In genomic region chr17:77116371-77116860, GRCh38 we compare ENCODE assay signal across 21 cellular contexts. TPM values are rescaled to one million over a fixed set of nuclear protein-coding genes. Genes with fewer than 3 reads are reported as not detected.
DNase-seq lines count a peak whose midpoint lies in the region; ATAC-seq and TF ChIP-seq lines count a peak whose summit lies in the region.
"Had no signal": no experiment of that assay in that cellular context is flagged by ENCODE, and none has a peak within 500 bp of the region (broad histone marks: within the 10 kb centered on the region; RNA-seq: fewer than 3 reads in every experiment).

No MANE protein-coding gene starts in this region.

- intact Hi-C loops in left ventricle myocardium inferior (cut with micrococcal nuclease) (no loop called here), Right ventricle myocardium inferior (cut with DNase I) (no loop called here), psoas muscle (cut with DNase I) (no loop called here), uterus (cut with DNase I; ENCODE audit: low total_unique reads) (no loop called here)

- H3K36me3 ChIP-seq in left ventricle myocardium inferior (no peaks in the 10 kb centered on the region), psoas muscle (ENCODE audit: insufficient read depth in 1 of 2, low read depth in 1 of 2) (no peaks in the 10 kb centered on the region), uterus (no peaks in the 10 kb centered on the region)
- H3K36me3 ChIP-seq: BLaER1 treated with 17β-estradiol and CSF1 and Interleukin-3, amounts not matched to agents 10 nM and 100 nM; MG63; neural progenitor cell had no signal

- TF ChIP-seq POLR2A in uterus (IDR thresholded peaks at IDR 0.05) = no peak

- no peaks in the 10 kb centered on the region for H3K9me3 ChIP-seq in left ventricle myocardium inferior (replicated peaks)
- H3K9me3 ChIP-seq in psoas muscle = no peaks in the 10 kb centered on the region
- H3K9me3 ChIP-seq in uterus = no peaks in the 10 kb centered on the region
- H3K9me3 ChIP-seq: BLaER1 treated with 17β-estradiol and CSF1 and Interleukin-3, amounts not matched to agents 10 nM and 100 nM; MG63 had no signal

- 42 to 57% (median 55%) methylated on average over 3 of the region's 3 CpGs for WGBS in psoas muscle, 3 donors

- H3K4me1 ChIP-seq in left ventricle myocardium inferior (peaks cover 70% of the 10 kb centered on the region), psoas muscle (peaks cover 15% of the 10 kb centered on the region), uterus (peaks cover 11 to 14% of the 10 kb centered on the region in 2 donors)
- H3K4me1 ChIP-seq: neural progenitor cell had no signal

- ATAC-seq in Right ventricle myocardium inferior (no peak), psoas muscle (no peak), GM19023 (IDR thresholded peaks at IDR 0.05; ENCODE audit: unreplicated experiment) (no peak)
- ATAC-seq: SK-N-SH treated with all-trans-retinoic acid at 6 μM for 48 hours had no signal

- no peaks in the 10 kb centered on the region for H3K27me3 ChIP-seq in left ventricle myocardium inferior (ENCODE audit: low read depth)
- no peaks in the 10 kb centered on the region for H3K27me3 ChIP-seq in layer of hippocampus (ENCODE audit: control insufficient read depth, insufficient read depth, low read length)
- no peaks in the 10 kb centered on the region for H3K27me3 ChIP-seq in psoas muscle (ENCODE audit: insufficient read depth in 3 of 3, low read length in 2 of 3)
- H3K27me3 ChIP-seq in uterus = no peaks in the 10 kb centered on the region
- H3K27me3 ChIP-seq: BLaER1 treated with 17β-estradiol and CSF1 and Interleukin-3, amounts not matched to agents 10 nM and 100 nM; MG63; neural progenitor cell had no signal

- DNase-seq in left ventricle myocardium inferior (no peak), Right ventricle myocardium inferior (ENCODE audit: missing footprints) (no peak), psoas muscle (no peak), uterus (no peak), NCI-H510A treated with DMSO at 0.1 percent for 48 hours (lab: John Stamatoyannopoulos, UW) (no peak), DMS79 (lab: John Stamatoyannopoulos, UW) (no peak)
- DNase-seq: activated CD4-positive, alpha-beta T cell treated with anti-CD3 and anti-CD28 coated beads, Interleukin-2, amount 50 U/mL, for 1 hour; activated naive CD4-positive, alpha-beta T cell treated with anti-CD3 and anti-CD28 coated beads, Interleukin-2, amount 50 U/mL, for 16 hours; activated T-cell treated with anti-CD3 and anti-CD28 coated beads for 4 hours; DMS 273 treated with DMSO at 0.1 percent for 48 hours; effector CD8-positive, alpha-beta T cell; MG63; NCI-H187 treated with DMSO at 0.1 percent for 48 hours; NCI-H524; PC-9; stimulated activated CD4-positive, alpha-beta T cell treated with anti-CD3 and anti-CD28 coated beads, Interleukin-2, amount 100 ng/mL, for 48 hours had no signal

- H3K4me3 ChIP-seq in left ventricle myocardium inferior = no peak overlapping the region
- no peak overlapping the region for H3K4me3 ChIP-seq in psoas muscle
- no peak overlapping the region for H3K4me3 ChIP-seq in uterus
- H3K4me3 ChIP-seq: BLaER1 treated with 17β-estradiol and CSF1 and Interleukin-3, amounts not matched to agents 10 nM and 100 nM; MG63; neural progenitor cell; PC-9 had no signal

- H3K27ac ChIP-seq in left ventricle myocardium inferior (replicated peaks) (peak overlapping the region; percentile 92), layer of hippocampus (ENCODE audit: low read depth, low read length) (peak overlapping the region; percentile 71), psoas muscle (peak overlapping the region; percentile 55), uterus (peak overlapping the region; percentile 68 to 97)
- H3K27ac ChIP-seq: neural progenitor cell, PC-9 had no signal

- no peak for TF ChIP-seq CTCF in left ventricle myocardium inferior (IDR thresholded peaks at IDR 0.05; ENCODE audit: borderline replicate concordance)
- TF ChIP-seq CTCF in psoas muscle (IDR thresholded peaks at IDR 0.05) = no peak
- TF ChIP-seq CTCF in uterus (IDR thresholded peaks at IDR 0.05) = no peak

RNA-seq across cellular contexts. Expression of gene SEC14L1, which starts 24.4 kb away (rescaled TPM):
- total RNA-seq in left ventricle myocardium inferior (55.5 TPM), Right ventricle myocardium inferior (65.5 TPM), psoas muscle (10 to 100 TPM; 68.7 to 98.9 (median 73.0) TPM), uterus (100 to 1,000 TPM in 1 of 4 donors, 10 to 100 TPM in 3; 38.2 to 128 (median 42.6) TPM)
- 10 to 100 TPM; 38.6 to 84.2 (median 43.2) TPM for polyA plus RNA-seq in psoas muscle
